ENCODE assay signal across 7 cellular contexts in the genomic region with DNA sequence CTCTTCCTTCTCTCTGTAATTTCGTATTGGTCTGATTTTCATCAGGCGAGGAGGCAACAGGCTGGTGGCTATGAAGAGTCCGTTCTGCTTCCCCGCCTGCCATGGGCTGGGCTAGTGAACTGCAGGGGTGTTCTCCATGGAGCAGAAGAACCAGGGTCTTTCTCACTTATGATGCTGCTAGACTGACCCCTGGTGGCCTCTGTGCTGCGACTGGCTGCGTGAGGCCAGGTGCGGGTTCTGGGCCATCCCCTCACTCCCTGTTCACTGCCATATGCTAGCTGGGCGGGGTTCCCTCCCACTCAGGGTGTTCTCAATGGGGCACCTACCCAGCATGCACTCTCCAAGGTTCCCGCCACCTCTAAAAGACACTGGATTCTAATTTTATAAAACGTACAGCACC.
A peak's percentile ranks its signal among the peaks of the same experiment; 100 is the strongest.
DNase-seq lines count a peak whose midpoint lies in the region; ATAC-seq and TF ChIP-seq lines count a peak whose summit lies in the region.

No MANE protein-coding gene starts in this region.

- no peak for ATAC-seq in GM19395 (IDR thresholded peaks at IDR 0.05; ENCODE audit: unreplicated experiment)

- peak; percentile 55; the same call in 2 of the 3 replicates for TF ChIP-seq CTCF in GM12872 (IDR thresholded peaks at IDR 0.05; ENCODE audit: insufficient read depth, low read depth, low read length)

- no peak for TF ChIP-seq POLR2A in erythroblast (IDR thresholded peaks at IDR 0.05; ENCODE audit: low read length)

- DNase-seq in NCI-H1105 (lab: John Stamatoyannopoulos, UW) (peak; percentile 19), erythroblast (lab: John Stamatoyannopoulos, UW) (peak; percentile 19 to 28), NCI-H2227 treated with DMSO at 0.1 percent for 48 hours (lab: John Stamatoyannopoulos, UW) (no peak)
- peak; percentile 65 for DNase-seq in activated CD4-positive, alpha-beta T cell treated with anti-CD3 and anti-CD28 coated beads, Interleukin-2, amount 50 U/mL, for 1 hour
- DNase-seq in stimulated activated CD4-positive, alpha-beta T cell treated with anti-CD3 and anti-CD28 coated beads, Interleukin-12 subunit alpha, Interleukin-12 subunit beta, amount 100 ng/mL, for 48 hours (ENCODE audit: low read depth in 2 of 3, low spot score in 1 of 3), result peak in 2 of 3 donors; percentile 51 to 63
